ENCODE assay signal across 15 cellular contexts in genomic region chr17:43176119-43176570, GRCh38. TPM values are rescaled to one million over a fixed set of nuclear protein-coding genes. Genes with fewer than 3 reads are reported as not detected.
DNase-seq lines count a peak whose midpoint lies in the region; ATAC-seq and TF ChIP-seq lines count a peak whose summit lies in the region.
"Had no signal": no experiment of that assay in that cellular context is flagged by ENCODE, and none has a peak within 500 bp of the region (broad histone marks: within the 10 kb centered on the region; RNA-seq: fewer than 3 reads in every experiment).

No MANE protein-coding gene starts in this region.

- CTCF ChIA-PET in T-cell (lab: Charles Lee): no interaction called here

- intact Hi-C loops in esophagus muscularis mucosa (cut with DNase I) (no loop called here), psoas muscle (cut with DNase I) (loop anchor here in 1 of 2 donors (10.0 kb wide), 1 partner anchor 151 kb away; the partner anchor contains the start of genes RND2 and VAT1)

- no peaks in the 10 kb centered on the region for H3K9me3 Mint-ChIP-seq in T-cell

- H3K27me3 Mint-ChIP-seq in T-cell: no peaks in the 10 kb centered on the region

- TF ChIP-seq CTCF in esophagus muscularis mucosa (IDR thresholded peaks at IDR 0.05) (no peak), psoas muscle (IDR thresholded peaks at IDR 0.05) (no peak)

- POLR2A ChIA-PET in T-cell (lab: Charles Lee): no interaction called here

- H3K9me3 ChIP-seq in esophagus muscularis mucosa (no peaks in the 10 kb centered on the region), psoas muscle (no peaks in the 10 kb centered on the region)

- H3K27me3 ChIP-seq in esophagus muscularis mucosa (no peaks in the 10 kb centered on the region), psoas muscle (ENCODE audit: insufficient read depth in 3 of 3, low read length in 2 of 3) (no peaks in the 10 kb centered on the region)

- H3K4me1 Mint-ChIP-seq in T-cell: peaks cover 40 to 58% (median 57%) of the 10 kb centered on the region in 3 donors

- DNase-seq in DMS53 (lab: John Stamatoyannopoulos, UW): peak; percentile 37
- DNase-seq in T-cell: no peak
- DNase-seq in esophagus muscularis mucosa (ENCODE audit: extremely low spot score): no peak
- no peak for DNase-seq in psoas muscle
- no peak for DNase-seq in Ammon's horn (ENCODE audit: low spot score)
- no peak for DNase-seq in NCI-H82 (lab: John Stamatoyannopoulos, UW)
- DNase-seq: activated effector memory CD4-positive, alpha-beta T cell treated with anti-CD3 and anti-CD28 coated beads, Interleukin-2, amount 50 U/mL, for 16 hours; DMS153; NCI-H1048; NCI-H526 had no signal

- peaks cover 55 to 77% (median 69%) of the 10 kb centered on the region in 4 donors for H3K4me1 ChIP-seq in esophagus muscularis mucosa
- H3K4me1 ChIP-seq in psoas muscle: peaks cover 48% of the 10 kb centered on the region

- WGBS in esophagus muscularis mucosa: 81% methylated on average over 2 of the region's 2 CpGs
- WGBS in psoas muscle, 3 donors: 75 to 85% (median 81%) methylated on average over 2 of the region's 2 CpGs

- H3K4me3 Mint-ChIP-seq in T-cell: peak overlapping the region; percentile 35 to 43 (median 37)

- H3K27ac ChIP-seq in esophagus muscularis mucosa (replicated peaks in 1 of 4) (peak overlapping the region; percentile 22 to 54 (median 49)), psoas muscle (peak overlapping the region; percentile 54)

- H3K27ac Mint-ChIP-seq in T-cell: peak overlapping the region; percentile 85 to 95

- peaks cover 34% of the 10 kb centered on the region for H3K36me3 Mint-ChIP-seq in T-cell

- H3K4me3 ChIP-seq in esophagus muscularis mucosa: peak overlapping the region in 1 of 4 donors; percentile 1
- H3K4me3 ChIP-seq in psoas muscle: peak overlapping the region; percentile 38
- H3K4me3 ChIP-seq: skin epidermis had no signal

- no peak for TF ChIP-seq POLR2A in esophagus muscularis mucosa (IDR thresholded peaks at IDR 0.05; ENCODE audit: low read depth)

- TF ChIP-seq EP300 in esophagus muscularis mucosa (IDR thresholded peaks at IDR 0.05): no peak

- ATAC-seq in T-cell (replicated peaks in 1 of 4): peak in 3 of 4 experiments; percentile 22 to 42 (median 41)
- ATAC-seq in psoas muscle: no peak
- no peak for ATAC-seq in HG02938 (IDR thresholded peaks at IDR 0.05; ENCODE audit: unreplicated experiment)
- no peak for ATAC-seq in HG03432 (IDR thresholded peaks at IDR 0.05; ENCODE audit: unreplicated experiment)

- H3K36me3 ChIP-seq in esophagus muscularis mucosa (peaks cover 27 to 56% (median 49%) of the 10 kb centered on the region in 4 donors), psoas muscle (ENCODE audit: insufficient read depth in 1 of 2, low read depth in 1 of 2) (peaks cover 0 to 62% of the 10 kb centered on the region in 2 donors)

RNA-seq across cellular contexts. Expression of gene NBR1, which starts 5.1 kb away (rescaled TPM):
- total RNA-seq in T-cell (10 to 100 TPM; 51.5 to 82.2 (median 80.1) TPM), esophagus muscularis mucosa (100 to 1,000 TPM in 3 of 4 donors, 10 to 100 TPM in 1; 83.3 to 156 (median 104) TPM), psoas muscle (100 to 1,000 TPM; 104 to 157 (median 133) TPM)
- 10 to 100 TPM; 13.7 to 91.7 (median 45.9) TPM for polyA plus RNA-seq in psoas muscle

RNA-seq across cellular contexts. Expression of gene TMEM106A, which starts 35.5 kb away (rescaled TPM):
- 10 to 100 TPM in 3 of 5 donors, 1 to 10 TPM in 2; 9.3 to 18.1 (median 10.4) TPM for total RNA-seq in T-cell
- total RNA-seq in esophagus muscularis mucosa: 1 to 10 TPM; 3.3 to 6.2 (median 3.7) TPM
- total RNA-seq in psoas muscle: 1 to 10 TPM; 1.9 to 3.4 (median 2.6) TPM
- polyA plus RNA-seq in psoas muscle: under 1 TPM; 0.21 to 0.60 (median 0.53) TPM

RNA-seq across cellular contexts. Expression of gene BRCA1, which starts 51.0 kb away (rescaled TPM):
- total RNA-seq in T-cell (1 to 10 TPM; 2.8 to 5.5 (median 4.2) TPM), esophagus muscularis mucosa (1 to 10 TPM; 3.1 to 7.6 (median 4.7) TPM), psoas muscle (1 to 10 TPM; 2.3 to 6.1 (median 3.8) TPM)
- 1 to 10 TPM; 1.5 to 4.6 (median 2.2) TPM for polyA plus RNA-seq in psoas muscle

RNA-seq across cellular contexts. Expression of gene CCDC200, which starts 52.3 kb away (rescaled TPM):
- total RNA-seq in T-cell (not detected), esophagus muscularis mucosa (not detected), psoas muscle (not detected)
- under 1 TPM in 2 of 3 donors, not detected in 1; 0.38 to 0.41 TPM for polyA plus RNA-seq in psoas muscle
- total RNA-seq: endothelial cell of umbilical vein, kidney epithelial cell had no signal
- polyA plus RNA-seq: endothelial cell of umbilical vein had no signal

RNA-seq across cellular contexts. Expression of gene RNU2-1, which starts 57.6 kb away (rescaled TPM):
- total RNA-seq in T-cell (1,000 to 10,000 TPM; 2,693 to 4,491 (median 3,278) TPM), esophagus muscularis mucosa (not detected), psoas muscle (1,000 to 10,000 TPM; 2,334 to 4,375 (median 3,394) TPM)
- not detected for polyA plus RNA-seq in psoas muscle
- total RNA-seq: kidney epithelial cell had no signal
- polyA plus RNA-seq: endothelial cell of umbilical vein had no signal

Comparison
In these comparisons a context has a peak if more than half of its experiments do, and no peak if none do; other contexts are left out.
1. ATAC-seq: peak in T-cell (3 of 4); none in psoas muscle (0 of 4), HG02938 (single experiment) and HG03432 (single experiment).